ENCODE assay signal across 8 cellular contexts in the genomic region with DNA sequence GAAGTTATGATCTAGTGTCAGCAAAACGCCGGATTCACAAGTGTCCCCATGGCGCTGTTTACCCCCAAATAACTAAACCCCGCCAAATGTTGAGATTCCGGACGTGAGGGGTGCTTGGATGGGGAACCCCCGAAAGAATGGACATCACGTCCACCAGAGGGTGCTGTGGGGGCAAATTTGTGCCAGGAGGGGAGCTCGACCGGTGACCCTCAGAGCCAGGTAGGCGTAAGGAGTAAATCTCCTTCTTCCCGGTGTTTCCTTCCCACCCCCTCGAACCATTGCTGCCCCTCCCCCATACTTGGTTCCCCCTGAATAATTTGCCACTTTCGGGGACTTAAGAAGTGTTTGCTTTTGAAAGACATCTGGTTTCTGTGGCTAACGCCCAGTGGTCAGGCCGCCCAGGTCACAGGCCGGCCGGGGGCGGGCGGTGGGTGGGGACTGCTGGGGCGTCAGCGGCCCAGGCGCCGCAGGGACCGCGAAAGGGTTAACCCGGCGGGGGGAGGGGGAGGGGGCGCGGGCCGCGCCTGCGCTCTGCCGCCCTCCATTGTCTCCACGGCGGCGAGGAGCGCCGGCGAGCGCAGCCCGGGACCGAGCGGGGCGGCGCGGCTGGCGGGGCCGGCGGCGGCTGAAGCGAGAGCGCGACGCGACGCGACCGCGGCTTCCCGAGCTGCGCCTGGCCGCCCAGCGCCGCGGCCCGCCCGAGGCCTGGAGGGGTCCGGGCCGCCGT. TPM values are rescaled to one million over a fixed set of nuclear protein-coding genes. Genes with fewer than 3 reads are reported as not detected.
A peak's percentile ranks its signal among the peaks of the same experiment; 100 is the strongest.
DNase-seq lines count a peak whose midpoint lies in the region; ATAC-seq and TF ChIP-seq lines count a peak whose summit lies in the region.

A gene (plus strand): TSS at position 544 of the 727 bp plus-strand sequence. CDS start 648 bp downstream, outside the sequence.

- H3K9me3 Mint-ChIP-seq in osteocyte (ENCODE audit: unreplicated experiment) = no peaks in the 10 kb centered on the region

- CTCF ChIA-PET in SK-N-SH (lab: Yijun Ruan, JAX) = interaction anchor here (0.6 to 6.2 kb wide), 47 partner anchors 9 to 230 kb away, joined by 3 to 182 read pairs (median 5); a partner anchor contains a TSS

- H3K27ac ChIP-seq in KMS-11 = no peak within 1 kb of the TSS
- peak within 1 kb of the TSS; percentile 31 to 80; a peak in 3 of 4 replicates for H3K27ac ChIP-seq in SK-N-SH (ENCODE audit: low read depth in 2 of 2, low read length in 1 of 2)
- peak within 1 kb of the TSS; percentile 58 to 74 for H3K27ac ChIP-seq in thoracic aorta

- TF ChIP-seq CTCF in KMS-11 (conservative IDR thresholded peaks at IDR 0.05; ENCODE audit: low read depth, low read length) (peak; percentile 84), SK-N-SH (IDR thresholded peaks at IDR 0.05) (peak; percentile 79), osteocyte (IDR thresholded peaks at IDR 0.05) (peak; percentile 92), thoracic aorta (IDR thresholded peaks at IDR 0.05) (peak; percentile 79)

- H3F3A ChIP-seq in SK-N-SH (replicated peaks; ENCODE audit: insufficient read depth) = peaks cover 8% of the 10 kb centered on the region

- H3K4me2 ChIP-seq in KMS-11 (peak within 1 kb of the TSS; percentile 72), SK-N-SH (peak within 1 kb of the TSS; percentile 84)

- H3K9me3 ChIP-seq in SK-N-SH = no peaks in the 10 kb centered on the region
- no peaks in the 10 kb centered on the region for H3K9me3 ChIP-seq in thoracic aorta

- H4K20me1 ChIP-seq in KMS-11 (ENCODE audit: insufficient read depth) (no peaks in the 10 kb centered on the region), SK-N-SH (ENCODE audit: insufficient read depth) (peaks cover 40% of the 10 kb centered on the region)

- ATAC-seq in GM21717 (IDR thresholded peaks at IDR 0.05; ENCODE audit: unreplicated experiment) (peak; percentile 59), thoracic aorta (ENCODE audit: insufficient number of reproducible peaks, low FRiP score, low read depth) (peak; percentile 72)

- H3K9ac ChIP-seq in KMS-11 (peak within 1 kb of the TSS; percentile 62), SK-N-SH (peak within 1 kb of the TSS; percentile 83)

- H3K4me1 Mint-ChIP-seq in osteocyte (ENCODE audit: unreplicated experiment) = peaks cover 26% of the 10 kb centered on the region

- H3K36me3 ChIP-seq in KMS-11 (ENCODE audit: insufficient read depth) = no peaks in the 10 kb centered on the region
- H3K36me3 ChIP-seq in SK-N-SH (replicated peaks in 1 of 2; ENCODE audit: control insufficient read depth in 1 of 2, insufficient read depth in 2 of 2, low read length in 1 of 2) = no peaks in the 10 kb centered on the region
- H3K36me3 ChIP-seq in thoracic aorta = no peaks in the 10 kb centered on the region

- TF ChIP-seq EP300 in SK-N-SH (IDR thresholded peaks at IDR 0.05; ENCODE audit: borderline replicate concordance in 1 of 2, low read depth in 1 of 2, low read length in 1 of 2) = 0 out of 4 replicates have a peak, but pooled peaks of 1 of the 2 experiments have one; percentile 22

- peak within 1 kb of the TSS; percentile 91 for H3K4me3 Mint-ChIP-seq in osteocyte (ENCODE audit: unreplicated experiment)

- H3K27ac Mint-ChIP-seq in osteocyte (ENCODE audit: unreplicated experiment) = peak within 1 kb of the TSS; percentile 85

- no peaks in the 10 kb centered on the region for H3K9me2 ChIP-seq in SK-N-SH

- H3K27me3 ChIP-seq in KMS-11 (ENCODE audit: insufficient read depth, low read depth) (no peaks in the 10 kb centered on the region), SK-N-SH (ENCODE audit: insufficient read depth) (no peaks in the 10 kb centered on the region), thoracic aorta (replicated peaks; ENCODE audit: insufficient read depth) (no peaks in the 10 kb centered on the region)

- H3K27me3 Mint-ChIP-seq in osteocyte (ENCODE audit: unreplicated experiment) = peaks cover 6% of the 10 kb centered on the region

- POLR2A ChIA-PET in SK-N-SH (lab: Yijun Ruan, JAX) = interaction anchor here (1.0 to 1.2 kb wide), 2 partner anchors 107 to 112 kb away, joined by 4 to 12 read pairs; no protein-coding TSS in a partner anchor

- peak within 1 kb of the TSS; percentile 78 for H2AFZ ChIP-seq in KMS-11 (ENCODE audit: low read depth)
- peak within 1 kb of the TSS; percentile 27 for H2AFZ ChIP-seq in SK-N-SH (ENCODE audit: low read depth)

- peak; percentile 77 for TF ChIP-seq RAD21 in SK-N-SH (IDR thresholded peaks at IDR 0.05; ENCODE audit: low read length)

- H3K36me3 Mint-ChIP-seq in osteocyte (ENCODE audit: unreplicated experiment) = no peaks in the 10 kb centered on the region

- no peak within 1 kb of the TSS for H3K4me3 ChIP-seq in KMS-11 (IDR thresholded peaks at IDR 0.05; ENCODE audit: insufficient read depth, low read depth, low read length)
- H3K4me3 ChIP-seq in SK-N-SH (ENCODE audit: low read depth in 2 of 2, low read length in 1 of 2) = peak within 1 kb of the TSS; percentile 72 to 76
- peak within 1 kb of the TSS; percentile 87 for H3K4me3 ChIP-seq in thoracic aorta

- 9% methylated on average over 30 of the region's 71 CpGs for whole genome bisulfite sequencing in SK-N-SH (ENCODE audit: low lambda C conversion rate)

- H3K4me1 ChIP-seq in KMS-11 (ENCODE audit: low read depth, poor library complexity, severe bottlenecking) (peaks cover 19% of the 10 kb centered on the region), SK-N-SH (ENCODE audit: control insufficient read depth in 1 of 2, insufficient read depth in 2 of 2, low read depth in 1 of 2, low read length in 1 of 2) (peaks cover 0 to 26% of the 10 kb centered on the region in 2 experiments; a peak in 3 of 4 replicates), thoracic aorta (ENCODE audit: control insufficient read depth in 1 of 2, low read depth in 2 of 2) (peaks cover 0 to 21% of the 10 kb centered on the region in 2 donors)

- DNase-seq in EH (ENCODE audit: low read depth) = peak; percentile 80
- peak; percentile 98 for DNase-seq in SK-N-SH
- DNase-seq in activated naive CD4-positive, alpha-beta T cell treated with anti-CD3 and anti-CD28 coated beads, Interleukin-2, amount 50 U/mL, for 16 hours = peak; percentile 80
- peak; percentile 83 for DNase-seq in glomerular visceral epithelial cell (ENCODE audit: extremely low spot score)
- peak; percentile 93 for DNase-seq in osteocyte (ENCODE audit: extremely low spot score, unreplicated experiment)
- DNase-seq in thoracic aorta (ENCODE audit: low spot score) = no peak

- H3K79me2 ChIP-seq in KMS-11 (ENCODE audit: insufficient read depth, low read depth) (no peaks in the 10 kb centered on the region; the same call in 1 of the 2 replicates), SK-N-SH (ENCODE audit: insufficient read depth) (peaks cover 45% of the 10 kb centered on the region)

TF ChIP-seq in SK-N-SH, 30 proteins besides CTCF, POLR2A, EP300 and RAD21 (continues in another document):
- peak; percentile 23; the same call in 1 of the 2 replicates for TF ChIP-seq POLR2AphosphoS5 (IDR thresholded peaks at IDR 0.05; ENCODE audit: low read depth, low read length)
- TF ChIP-seq, protein P1, sequence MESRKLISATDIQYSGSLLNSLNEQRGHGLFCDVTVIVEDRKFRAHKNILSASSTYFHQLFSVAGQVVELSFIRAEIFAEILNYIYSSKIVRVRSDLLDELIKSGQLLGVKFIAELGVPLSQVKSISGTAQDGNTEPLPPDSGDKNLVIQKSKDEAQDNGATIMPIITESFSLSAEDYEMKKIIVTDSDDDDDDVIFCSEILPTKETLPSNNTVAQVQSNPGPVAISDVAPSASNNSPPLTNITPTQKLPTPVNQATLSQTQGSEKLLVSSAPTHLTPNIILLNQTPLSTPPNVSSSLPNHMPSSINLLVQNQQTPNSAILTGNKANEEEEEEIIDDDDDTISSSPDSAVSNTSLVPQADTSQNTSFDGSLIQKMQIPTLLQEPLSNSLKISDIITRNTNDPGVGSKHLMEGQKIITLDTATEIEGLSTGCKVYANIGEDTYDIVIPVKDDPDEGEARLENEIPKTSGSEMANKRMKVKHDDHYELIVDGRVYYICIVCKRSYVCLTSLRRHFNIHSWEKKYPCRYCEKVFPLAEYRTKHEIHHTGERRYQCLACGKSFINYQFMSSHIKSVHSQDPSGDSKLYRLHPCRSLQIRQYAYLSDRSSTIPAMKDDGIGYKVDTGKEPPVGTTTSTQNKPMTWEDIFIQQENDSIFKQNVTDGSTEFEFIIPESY (IDR thresholded peaks at IDR 0.05; ENCODE audit: borderline replicate concordance, low read depth) = no peak
- peak; percentile 86 for TF ChIP-seq SMC3 (IDR thresholded peaks at IDR 0.05; ENCODE audit: low read depth, low read length)
- 0 out of 2 replicates have a peak, but pooled peaks have one; percentile 18 for TF ChIP-seq RFX5 (IDR thresholded peaks at IDR 0.05; ENCODE audit: low read length)
- TF ChIP-seq, protein P2, sequence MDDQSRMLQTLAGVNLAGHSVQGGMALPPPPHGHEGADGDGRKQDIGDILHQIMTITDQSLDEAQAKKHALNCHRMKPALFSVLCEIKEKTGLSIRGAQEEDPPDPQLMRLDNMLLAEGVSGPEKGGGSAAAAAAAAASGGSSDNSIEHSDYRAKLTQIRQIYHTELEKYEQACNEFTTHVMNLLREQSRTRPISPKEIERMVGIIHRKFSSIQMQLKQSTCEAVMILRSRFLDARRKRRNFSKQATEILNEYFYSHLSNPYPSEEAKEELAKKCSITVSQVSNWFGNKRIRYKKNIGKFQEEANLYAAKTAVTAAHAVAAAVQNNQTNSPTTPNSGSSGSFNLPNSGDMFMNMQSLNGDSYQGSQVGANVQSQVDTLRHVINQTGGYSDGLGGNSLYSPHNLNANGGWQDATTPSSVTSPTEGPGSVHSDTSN (IDR thresholded peaks at IDR 0.05) = no peak
- no peak for TF ChIP-seq EZH2phosphoT487 (IDR thresholded peaks at IDR 0.05; ENCODE audit: borderline replicate concordance, low read depth)
- no peak for TF ChIP-seq FOXJ3 (CRISPR knock-in tag; IDR thresholded peaks at IDR 0.05)
- no peak for TF ChIP-seq NFIC (IDR thresholded peaks at IDR 0.05; ENCODE audit: borderline replicate concordance)
- no peak for TF ChIP-seq GATA2 (CRISPR knock-in tag; IDR thresholded peaks at IDR 0.05)
- TF ChIP-seq FOSL2 (IDR thresholded peaks at IDR 0.05; ENCODE audit: borderline replicate concordance, low read depth) = no peak
- TF ChIP-seq, protein P3, sequence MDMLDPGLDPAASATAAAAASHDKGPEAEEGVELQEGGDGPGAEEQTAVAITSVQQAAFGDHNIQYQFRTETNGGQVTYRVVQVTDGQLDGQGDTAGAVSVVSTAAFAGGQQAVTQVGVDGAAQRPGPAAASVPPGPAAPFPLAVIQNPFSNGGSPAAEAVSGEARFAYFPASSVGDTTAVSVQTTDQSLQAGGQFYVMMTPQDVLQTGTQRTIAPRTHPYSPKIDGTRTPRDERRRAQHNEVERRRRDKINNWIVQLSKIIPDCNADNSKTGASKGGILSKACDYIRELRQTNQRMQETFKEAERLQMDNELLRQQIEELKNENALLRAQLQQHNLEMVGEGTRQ (IDR thresholded peaks at IDR 0.05; ENCODE audit: borderline replicate concordance, low read depth, low read length) = no peak
- TF ChIP-seq FOXM1 (IDR thresholded peaks at IDR 0.05; ENCODE audit: low read depth) = no peak
- TF ChIP-seq JUND (IDR thresholded peaks at IDR 0.05) = no peak

RNA-seq across cellular contexts. Expression of the gene that starts here (rescaled TPM):
- 20.6 and 23.7 TPM in 2 replicates for polyA plus RNA-seq in SK-N-SH (2012; rRNA removed)
- polyA plus RNA-seq in SK-N-SH (2012; cell fraction: cytosol; rRNA removed) = 18.6 and 19.8 TPM in 2 replicates
- polyA plus RNA-seq in SK-N-SH (2012; cell fraction: nucleus; rRNA removed) = 35.4 and 43.3 TPM in 2 replicates
- 30.9 and 32.1 TPM in 2 replicates for total RNA-seq in osteocyte
- 10 to 100 TPM; 16.9 to 27.1 TPM for total RNA-seq in thoracic aorta
